ENCODE assay signal across 13 cellular contexts in the genomic region with DNA sequence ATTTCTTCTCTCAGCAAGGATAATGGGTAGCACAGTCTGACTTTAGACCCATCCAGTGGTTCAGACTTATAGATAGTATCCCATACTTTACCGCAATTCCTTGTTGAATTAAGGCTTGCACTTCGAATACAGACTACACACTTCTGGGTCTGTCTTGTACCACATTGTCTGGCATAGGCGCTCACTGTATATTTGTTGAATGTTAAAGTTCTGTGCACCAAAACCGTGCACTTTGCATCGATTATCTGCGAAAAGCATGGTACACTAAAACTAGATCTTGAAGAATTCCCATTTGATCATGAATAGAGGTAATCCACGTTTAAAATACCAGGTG. TPM values are rescaled to one million over a fixed set of nuclear protein-coding genes. Genes with fewer than 3 reads are reported as not detected.
DNase-seq lines count a peak whose midpoint lies in the region; ATAC-seq, FAIRE-seq and TF ChIP-seq lines count a peak whose summit lies in the region.
"Had no signal": no experiment of that assay in that cellular context is flagged by ENCODE, and none has a peak within 500 bp of the region (broad histone marks: within the 10 kb centered on the region; RNA-seq: fewer than 3 reads in every experiment).

No MANE protein-coding gene starts in this region.

- H3K36me3 ChIP-seq in HUES64 (ENCODE audit: insufficient read depth, low read length), result no peaks in the 10 kb centered on the region
- no peaks in the 10 kb centered on the region for H3K36me3 ChIP-seq in esophagus squamous epithelium

- 49% methylated on average over 7 of the region's 7 CpGs for WGBS in HUES64
- 15 to 25% methylated on average over 7 of the region's 7 CpGs for WGBS in esophagus squamous epithelium, 2 donors

- peak overlapping the region; percentile 86 for H3K4me3 Mint-ChIP-seq in neural crest cell
- H3K4me3 Mint-ChIP-seq: stimulated activated memory B cell treated with anti-CD40 and anti-IgM and Interleukin-4, amounts not matched to agents 10 μg/mL and 1 μg/mL and 100 μg/mL, for 72 hours had no signal

- H3K36me3 Mint-ChIP-seq in neural crest cell (ENCODE audit: low read depth), result no peaks in the 10 kb centered on the region
- H3K36me3 Mint-ChIP-seq: stimulated activated memory B cell treated with anti-CD40 and anti-IgM and Interleukin-4, amounts not matched to agents 10 μg/mL and 1 μg/mL and 100 μg/mL, for 72 hours had no signal

- H3K9me3 ChIP-seq in HUES64 (ENCODE audit: insufficient read depth, low read depth, low read length), result no peaks in the 10 kb centered on the region
- H3K9me3 ChIP-seq in esophagus squamous epithelium, result no peaks in the 10 kb centered on the region
- H3K9me3 ChIP-seq: Caco-2 had no signal

- H3K4me1 ChIP-seq in HUES64 (ENCODE audit: insufficient read depth, low read length) (peaks cover 35% of the 10 kb centered on the region), esophagus squamous epithelium (peaks cover 3 to 25% (median 3%) of the 10 kb centered on the region in 3 donors)
- H3K4me1 ChIP-seq: Caco-2 had no signal

- no peak for TF ChIP-seq CTCF in D721Med (IDR thresholded peaks at IDR 0.05; ENCODE audit: insufficient read depth, missing control alignments)
- no peak for TF ChIP-seq CTCF in esophagus squamous epithelium (IDR thresholded peaks at IDR 0.05)
- no peak for TF ChIP-seq CTCF in neural crest cell (conservative IDR thresholded peaks at IDR 0.05)

- H3K9ac ChIP-seq in HUES64 (ENCODE audit: low read depth, low read length), result no peak overlapping the region
- H3K9ac ChIP-seq: GM23248, KMS-11 had no signal

- H3K4me3 ChIP-seq in HUES64 (ENCODE audit: low read length) (peak overlapping the region; percentile 45), esophagus squamous epithelium (peak overlapping the region; percentile 33 to 68 (median 46))
- H3K4me3 ChIP-seq: GM23248 had no signal

- peak; percentile 51 for FAIRE-seq in D721Med (lab: Jason Lieb, UNC)
- FAIRE-seq: islet of Langerhans had no signal

- H3K4me1 Mint-ChIP-seq in neural crest cell, result peaks cover 12% of the 10 kb centered on the region
- H3K4me1 Mint-ChIP-seq: stimulated activated memory B cell treated with anti-CD40 and anti-IgM and Interleukin-4, amounts not matched to agents 10 μg/mL and 1 μg/mL and 100 μg/mL, for 72 hours had no signal

- DNase-seq in D721Med (ENCODE audit: insufficient read length, low spot score) (no peak), esophagus squamous epithelium (lab: John Stamatoyannopoulos, UW) (no peak), neural crest cell (ENCODE audit: low read depth, low spot score) (no peak), medulla oblongata (ENCODE audit: extremely low spot score) (no peak)
- no peak for DNase-seq in activated CD4-positive, CD25-positive, alpha-beta regulatory T cell treated with anti-CD3 and anti-CD28 coated beads, Interleukin-2, amount 50 U/mL, for 72 hours
- DNase-seq: Caco-2 had no signal

- H3K27ac ChIP-seq in HUES64 (ENCODE audit: low read depth, low read length), result no peak overlapping the region
- H3K27ac ChIP-seq in esophagus squamous epithelium, result peak overlapping the region in 1 of 4 donors; percentile 75
- H3K27ac ChIP-seq: GM23248, KMS-11 had no signal

- ATAC-seq in GM19023 (IDR thresholded peaks at IDR 0.05; ENCODE audit: unreplicated experiment) (no peak), GM21423 (IDR thresholded peaks at IDR 0.05; ENCODE audit: unreplicated experiment) (no peak)

- peaks cover 47% of the 10 kb centered on the region for H3K27me3 ChIP-seq in HUES64 (ENCODE audit: insufficient read depth, low read length)
- peaks cover 0 to 67% (median 4%) of the 10 kb centered on the region in 4 donors for H3K27me3 ChIP-seq in esophagus squamous epithelium

- peaks cover 50% of the 10 kb centered on the region for H3K27me3 Mint-ChIP-seq in neural crest cell (ENCODE audit: low read depth)

- H3K27ac Mint-ChIP-seq in neural crest cell (ENCODE audit: unreplicated experiment), result no peak overlapping the region
- H3K27ac Mint-ChIP-seq: stimulated activated memory B cell treated with anti-CD40 and anti-IgM and Interleukin-4, amounts not matched to agents 10 μg/mL and 1 μg/mL and 100 μg/mL, for 72 hours had no signal

- intact Hi-C loops in esophagus squamous epithelium (cut with DNase I), result no loop called here

- no peaks in the 10 kb centered on the region for H3K9me3 Mint-ChIP-seq in neural crest cell

- TF ChIP-seq POLR2A in esophagus squamous epithelium (IDR thresholded peaks at IDR 0.05), result no peak

RNA-seq across cellular contexts. Expression of a gene that starts 0.6 kb away (rescaled TPM):
- 1.5 TPM for polyA plus RNA-seq in HUES64 (2013, experiment 1 of 2)
- 1.8 TPM for polyA plus RNA-seq in HUES64 (2013, experiment 2 of 2)
- 1 to 10 TPM in 2 of 4 donors, under 1 TPM in 2; 0.23 to 4.6 (median 0.89) TPM for total RNA-seq in esophagus squamous epithelium
- 0.07 TPM in 1 of 2 replicates, not detected in the other for total RNA-seq in neural crest cell
- total RNA-seq: GM23248 had no signal
- polyA plus RNA-seq: GM23248 had no signal

RNA-seq across cellular contexts. Expression of a gene that starts 37.2 kb away (rescaled TPM):
- not detected for polyA plus RNA-seq in HUES64 (2013, experiment 1 of 2)
- not detected for polyA plus RNA-seq in HUES64 (2013, experiment 2 of 2)
- total RNA-seq in esophagus squamous epithelium (not detected), neural crest cell (not detected in 2 replicates)
- total RNA-seq: Caco-2, GM23248 had no signal
- polyA plus RNA-seq: GM23248 had no signal
